In genomic region chr16:49283376-49284049, GRCh38 we compare ENCODE assay signal across 13 cellular contexts. TPM values are rescaled to one million over a fixed set of nuclear protein-coding genes. Genes with fewer than 3 reads are reported as not detected.
A peak's percentile ranks its signal among the peaks of the same experiment; 100 is the strongest.
DNase-seq lines count a peak whose midpoint lies in the region; ATAC-seq, FAIRE-seq and TF ChIP-seq lines count a peak whose summit lies in the region.
"Had no signal": no experiment of that assay in that cellular context is flagged by ENCODE, and none has a peak within 500 bp of the region (broad histone marks: within the 10 kb centered on the region; RNA-seq: fewer than 3 reads in every experiment).

No MANE protein-coding gene starts in this region.

- no peak for FAIRE-seq in urothelium cell line (lab: Jason Lieb, UNC)
- FAIRE-seq: HTR-8/SVneo, islet of Langerhans had no signal

- H3K27ac ChIP-seq in CD4-positive, alpha-beta T cell (ENCODE audit: low read depth, low read length) = no peak overlapping the region
- H3K27ac ChIP-seq in GM23338 (ENCODE audit: low read depth) = no peak overlapping the region
- no peak overlapping the region for H3K27ac ChIP-seq in adrenal gland
- H3K27ac ChIP-seq: SK-N-MC, skin epidermis had no signal

- H2AFZ ChIP-seq in GM23338 = no peak overlapping the region

- no peak for TF ChIP-seq POLR2A in adrenal gland (IDR thresholded peaks at IDR 0.05)

- peaks cover 73% of the 10 kb centered on the region for H3K27me3 ChIP-seq in CD4-positive, alpha-beta T cell (ENCODE audit: control insufficient read depth, insufficient read depth, low read length)
- H3K27me3 ChIP-seq in GM23338 (ENCODE audit: insufficient read depth) = peaks cover 75% of the 10 kb centered on the region
- H3K27me3 ChIP-seq in adrenal gland = peaks cover 75% of the 10 kb centered on the region

- H3K9me2 ChIP-seq in GM23338 (ENCODE audit: insufficient read depth) = no peaks in the 10 kb centered on the region

- no peaks in the 10 kb centered on the region for H3K9me3 ChIP-seq in CD4-positive, alpha-beta T cell (ENCODE audit: control insufficient read depth, low read length)
- H3K9me3 ChIP-seq in adrenal gland (replicated peaks in 1 of 3) = no peaks in the 10 kb centered on the region

- H3K36me3 ChIP-seq in GM23338 (ENCODE audit: insufficient read depth) (no peaks in the 10 kb centered on the region), adrenal gland (replicated peaks in 1 of 2) (no peaks in the 10 kb centered on the region)

- H3K79me2 ChIP-seq in GM23338 (replicated peaks; ENCODE audit: insufficient read depth) = no peaks in the 10 kb centered on the region

- peaks cover 9% of the 10 kb centered on the region for H3K4me1 Mint-ChIP-seq in CD4-positive, alpha-beta T cell (ENCODE audit: low read depth)
- peaks cover 37% of the 10 kb centered on the region for H3K4me1 Mint-ChIP-seq in GM23338
- peaks cover 43% of the 10 kb centered on the region for H3K4me1 Mint-ChIP-seq in brain
- H3K4me1 Mint-ChIP-seq in naive thymus-derived CD8-positive, alpha-beta T cell = peaks cover 0 to 21% (median 16%) of the 10 kb centered on the region in 4 donors

- H4K20me1 ChIP-seq in GM23338 (replicated peaks; ENCODE audit: insufficient read depth) = peaks cover 17% of the 10 kb centered on the region

- H3F3A ChIP-seq in GM23338 (replicated peaks; ENCODE audit: low read depth) = 0 out of 2 replicates have a peak, but pooled peaks cover 3% of the 10 kb centered on the region

- no peaks in the 10 kb centered on the region for H3K36me3 Mint-ChIP-seq in CD4-positive, alpha-beta T cell (ENCODE audit: low read depth)
- H3K36me3 Mint-ChIP-seq in GM23338 (ENCODE audit: low read depth) (no peaks in the 10 kb centered on the region; the same call in 2 of the 3 replicates), brain (no peaks in the 10 kb centered on the region)
- H3K36me3 Mint-ChIP-seq in naive thymus-derived CD8-positive, alpha-beta T cell = peaks cover 0 to 7% (median 6%) of the 10 kb centered on the region in 3 donors

- H3K4me2 ChIP-seq in GM23338 = peak overlapping the region; percentile 100

- no peak for ATAC-seq in CD4-positive, alpha-beta T cell (ENCODE audit: poor library complexity)
- no peak for ATAC-seq in GM23338
- ATAC-seq in naive thymus-derived CD8-positive, alpha-beta T cell = no peak

- peaks cover 69% of the 10 kb centered on the region for H3K27me3 Mint-ChIP-seq in CD4-positive, alpha-beta T cell
- peaks cover 63% of the 10 kb centered on the region for H3K27me3 Mint-ChIP-seq in GM23338 (ENCODE audit: insufficient read depth, low read depth, poor library complexity)
- peaks cover 86% of the 10 kb centered on the region for H3K27me3 Mint-ChIP-seq in brain
- H3K27me3 Mint-ChIP-seq in naive thymus-derived CD8-positive, alpha-beta T cell = peaks cover 29 to 77% (median 55%) of the 10 kb centered on the region in 5 donors

- H3K4me3 Mint-ChIP-seq in CD4-positive, alpha-beta T cell = peak overlapping the region; percentile 31
- H3K4me3 Mint-ChIP-seq in GM23338 = peak overlapping the region; percentile 62
- peak overlapping the region; percentile 73 to 85 (median 82) for H3K4me3 Mint-ChIP-seq in brain
- H3K4me3 Mint-ChIP-seq in naive thymus-derived CD8-positive, alpha-beta T cell = peak overlapping the region in 7 of 10 donors; percentile 5 to 57 (median 26)

- H3K4me1 ChIP-seq in GM23338 (ENCODE audit: insufficient read depth) (peaks cover 33% of the 10 kb centered on the region), adrenal gland (replicated peaks in 1 of 2) (peaks cover 0 to 15% of the 10 kb centered on the region in 2 donors)

- POLR2A ChIA-PET in CD4-positive, alpha-beta T cell (lab: Charles Lee) = no interaction called here
- POLR2A ChIA-PET in naive thymus-derived CD8-positive, alpha-beta T cell (lab: Charles Lee) = no interaction called here

- no peak for TF ChIP-seq CTCF in CD4-positive, alpha-beta T cell (IDR thresholded peaks at IDR 0.05)
- TF ChIP-seq CTCF in GM23338 (conservative IDR thresholded peaks at IDR 0.05; ENCODE audit: low read depth in 2 of 2) = no peak
- TF ChIP-seq CTCF in brain (conservative IDR thresholded peaks at IDR 0.05) = no peak
- TF ChIP-seq CTCF in adrenal gland (IDR thresholded peaks at IDR 0.05) = no peak

- CTCF ChIA-PET in CD4-positive, alpha-beta T cell (lab: Charles Lee) = no interaction called here

- DNase-seq in CD4-positive, alpha-beta T cell = no peak
- DNase-seq in GM23338 (ENCODE audit: low spot score) (no peak), urothelium cell line (ENCODE audit: low spot score) (no peak), adrenal gland (no peak)
- DNase-seq in naive thymus-derived CD8-positive, alpha-beta T cell = no peak
- DNase-seq in activated CD4-positive, CD25-positive, alpha-beta regulatory T cell treated with anti-CD3 and anti-CD28 coated beads, Interleukin-2, amount 50 U/mL, for 72 hours = no peak
- DNase-seq: NCI-H1048 had no signal

- H3K27ac Mint-ChIP-seq in CD4-positive, alpha-beta T cell = no peak overlapping the region
- no peak overlapping the region for H3K27ac Mint-ChIP-seq in GM23338
- peak overlapping the region in 2 of 5 experiments; percentile 13 to 54 for H3K27ac Mint-ChIP-seq in brain
- H3K27ac Mint-ChIP-seq in naive thymus-derived CD8-positive, alpha-beta T cell = no peak overlapping the region
- H3K27ac Mint-ChIP-seq: dendritic cell treated with granulocyte-macrophage colony-stimulating factor and Interleukin-4, amounts not matched to agents 40 ng/mL and 50 ng/mL, for 4 days had no signal

- H3K9me3 Mint-ChIP-seq in CD4-positive, alpha-beta T cell = no peaks in the 10 kb centered on the region
- H3K9me3 Mint-ChIP-seq in GM23338 (no peaks in the 10 kb centered on the region), brain (peaks cover 0 to 5% (median 0%) of the 10 kb centered on the region in 5 experiments)
- peaks cover 0 to 5% (median 0%) of the 10 kb centered on the region in 9 donors for H3K9me3 Mint-ChIP-seq in naive thymus-derived CD8-positive, alpha-beta T cell
- H3K9me3 Mint-ChIP-seq: dendritic cell treated with granulocyte-macrophage colony-stimulating factor and Interleukin-4, amounts not matched to agents 40 ng/mL and 50 ng/mL, for 4 days had no signal

- H3K4me3 ChIP-seq in GM23338 = peak overlapping the region; percentile 79
- no peak overlapping the region for H3K4me3 ChIP-seq in adrenal gland
- H3K4me3 ChIP-seq: SK-N-MC had no signal

- WGBS in adrenal gland, 4 donors = 2 to 3% (median 3%) methylated on average over 21 to 25 of the region's 25 CpGs

- intact Hi-C loops in CD4-positive, alpha-beta T cell (cut with DNase I, micrococcal nuclease) = no loop called here
- intact Hi-C loops in adrenal gland (cut with DNase I) = no loop called here

TF ChIP-seq in GM23338, 12 proteins besides CTCF, POLR2A, EP300 and RAD21:
- TF ChIP-seq EZH2 (IDR thresholded peaks at IDR 0.05; ENCODE audit: low read depth, unreplicated experiment) (peak; percentile 66), ZNF114 (CRISPR knock-in tag; IDR thresholded peaks at IDR 0.05) (no peak), REST (IDR thresholded peaks at IDR 0.05; ENCODE audit: unreplicated experiment) (no peak)

RNA-seq across cellular contexts. Expression of gene CBLN1, which starts 1.9 kb away (rescaled TPM):
- total RNA-seq in CD4-positive, alpha-beta T cell = not detected
- total RNA-seq in GM23338 (2014; rRNA removed; shearing (Covaris generic)) = 6.4 and 13.4 TPM in 2 replicates
- polyA plus RNA-seq in GM23338 (2016; fragmentation: Nextera tagmentation; extraction: Ambion mirVana) (1.2 and 2.1 TPM in 2 replicates), brain (ENCODE audit: insufficient read depth, low read depth, low replicate concordance) (36.4 TPM), adrenal gland (1 to 10 TPM in 2 of 3 donors, under 1 TPM in 1; 0.27 to 1.3 (median 1.0) TPM)
- total RNA-seq in naive thymus-derived CD8-positive, alpha-beta T cell = not detected
- not detected for polyA plus RNA-seq in naive thymus-derived CD8-positive, alpha-beta T cell
- under 1 TPM in 5 of 8 donors, not detected in 3; 0.08 to 0.91 (median 0.14) TPM for total RNA-seq in adrenal gland

Comparison
In these comparisons a context has a peak if more than half of its experiments do, and no peak if none do; other contexts are left out.
1. H3K4me3 Mint-ChIP-seq: peak in every context shown above with its lines; median percentile 82 in brain; 62 in GM23338; 31 in CD4-positive, alpha-beta T cell; 26 in naive thymus-derived CD8-positive, alpha-beta T cell.